In genomic region chr5:15752886-15753285, GRCh38 we compare ENCODE assay signal across 12 cellular contexts.
DNase-seq lines count a peak whose midpoint lies in the region; ATAC-seq and TF ChIP-seq lines count a peak whose summit lies in the region.
"Had no signal": no experiment of that assay in that cellular context is flagged by ENCODE, and none has a peak within 500 bp of the region (broad histone marks: within the 10 kb centered on the region; RNA-seq: fewer than 3 reads in every experiment).

No MANE protein-coding gene starts in this region.

- H3K4me3 ChIP-seq in GM23248 = peak overlapping the region; percentile 66
- peak overlapping the region; percentile 33 for H3K4me3 ChIP-seq in astrocyte of the spinal cord (ENCODE audit: low read depth, low read length)
- peak overlapping the region; percentile 13 to 15 for H3K4me3 ChIP-seq in right atrium auricular region
- H3K4me3 ChIP-seq in sigmoid colon = peak overlapping the region in 3 of 4 donors; percentile 13 to 24 (median 18)
- no peak overlapping the region for H3K4me3 ChIP-seq in neuronal stem cell (ENCODE audit: low read length in 2 of 2)

- no peak overlapping the region for H3K14ac ChIP-seq in neuronal stem cell (ENCODE audit: low read length)

- no peaks in the 10 kb centered on the region for H3K9me3 ChIP-seq in GM23248 (ENCODE audit: low read depth)
- peaks cover 0 to 4% of the 10 kb centered on the region in 2 donors for H3K9me3 ChIP-seq in right atrium auricular region
- H3K9me3 ChIP-seq in sigmoid colon = peaks cover 0 to 5% (median 0%) of the 10 kb centered on the region in 4 donors
- no peaks in the 10 kb centered on the region for H3K9me3 ChIP-seq in neuronal stem cell (replicated peaks in 1 of 2; ENCODE audit: control insufficient read depth in 2 of 2, insufficient read depth in 1 of 2, low read depth in 1 of 2, low read length in 2 of 2)

- no peaks in the 10 kb centered on the region for H4K20me1 ChIP-seq in GM23248 (ENCODE audit: insufficient read depth)

- H3K4me1 ChIP-seq in GM23248 (ENCODE audit: insufficient read depth) (peaks cover 24% of the 10 kb centered on the region), right atrium auricular region (peaks cover 0 to 7% of the 10 kb centered on the region in 2 donors), sigmoid colon (peaks cover 0 to 16% (median 3%) of the 10 kb centered on the region in 4 donors), neuronal stem cell (ENCODE audit: control insufficient read depth in 2 of 2, insufficient read depth in 1 of 2, low read depth in 1 of 2, low read length in 2 of 2) (no peaks in the 10 kb centered on the region)

- intact Hi-C loops in sigmoid colon (cut with DNase I) = no loop called here

- no peak overlapping the region for H4K91ac ChIP-seq in neuronal stem cell (ENCODE audit: low read depth, low read length, poor library complexity)

- ATAC-seq in HG02870 (IDR thresholded peaks at IDR 0.05; ENCODE audit: unreplicated experiment) = no peak

- H3K18ac ChIP-seq in neuronal stem cell (ENCODE audit: low read length) = no peak overlapping the region

- no peak overlapping the region for H3K4ac ChIP-seq in neuronal stem cell (ENCODE audit: low read length)

- H3K36me3 ChIP-seq in GM23248 (ENCODE audit: low read depth) (no peaks in the 10 kb centered on the region), right atrium auricular region (no peaks in the 10 kb centered on the region), sigmoid colon (no peaks in the 10 kb centered on the region), neuronal stem cell (replicated peaks in 1 of 2; ENCODE audit: control insufficient read depth in 2 of 2, insufficient read depth in 2 of 2, low read length in 2 of 2) (no peaks in the 10 kb centered on the region)

- DNase-seq in GM23248 (peak; percentile 64), astrocyte of the spinal cord (ENCODE audit: low read depth, low spot score) (peak; percentile 51), right atrium auricular region (ENCODE audit: low spot score) (no peak), sigmoid colon (peak; percentile 72), NCI-H526 (lab: John Stamatoyannopoulos, UW) (no peak), neuronal stem cell (ENCODE audit: low spot score) (no peak)
- DNase-seq in activated naive CD4-positive, alpha-beta T cell treated with anti-CD3 and anti-CD28 coated beads, Interleukin-2, amount 50 U/mL, for 16 hours = no peak
- DNase-seq: activated naive CD4-positive, alpha-beta T cell treated with anti-CD3 and anti-CD28 coated beads, Interleukin-2, amount 10 ng/mL, durations not matched to agents 7 days and 5 days; CD4-positive, alpha-beta memory T cell; H9; NCI-H446 treated with DMSO at 0.1 percent for 48 hours had no signal

- H2BK120ac ChIP-seq in neuronal stem cell (ENCODE audit: low read depth, low read length) = no peak overlapping the region

- H3K27me3 ChIP-seq in GM23248 (replicated peaks; ENCODE audit: insufficient read depth) (no peaks in the 10 kb centered on the region), right atrium auricular region (no peaks in the 10 kb centered on the region), sigmoid colon (no peaks in the 10 kb centered on the region), neuronal stem cell (ENCODE audit: control insufficient read depth in 3 of 3, insufficient read depth in 3 of 3, low read depth in 1 of 3, low read length in 3 of 3) (no peaks in the 10 kb centered on the region)

- in situ Hi-C loops in GM23248 (cut with MboI) (no loop called here), astrocyte of the spinal cord (cut with HindIII; ENCODE audit: low sequenced_read_pairs) (no loop called here)

- 44 to 49% methylated on average over 8 of the region's 8 CpGs for WGBS in GM23248 (ENCODE audit: low coverage in 1 of 2, low lambda C conversion rate in 2 of 2, missing lambda C conversion rate in 2 of 2), 2 experiments
- WGBS in sigmoid colon, 2 donors = 68 to 69% methylated on average over 8 of the region's 8 CpGs
- WGBS in neuronal stem cell (ENCODE audit: extremely low coverage in 2 of 2, insufficient read length in 2 of 2, insufficient replicate concordance in 1 of 2), 2 donors = no CpG with 5 or more reads among the region's 8 CpGs

- peaks cover 53% of the 10 kb centered on the region for H3K79me2 ChIP-seq in GM23248 (ENCODE audit: insufficient read depth)

- H2BK15ac ChIP-seq in neuronal stem cell (ENCODE audit: low read length) = no peak overlapping the region

- H2AFZ ChIP-seq in GM23248 (0 out of 2 replicates have a peak overlapping the region, but pooled peaks have one; percentile 29), neuronal stem cell (ENCODE audit: low read length) (no peak overlapping the region)

- H2AK5ac ChIP-seq in neuronal stem cell (ENCODE audit: low read depth, low read length) = no peak overlapping the region

- TF ChIP-seq CTCF in astrocyte of the spinal cord (IDR thresholded peaks at IDR 0.05; ENCODE audit: low read depth, low read length) = no peak
- no peak for TF ChIP-seq CTCF in right atrium auricular region (IDR thresholded peaks at IDR 0.05)
- TF ChIP-seq CTCF in sigmoid colon (IDR thresholded peaks at IDR 0.05) = no peak

- H3K9ac ChIP-seq in GM23248 (peak overlapping the region; percentile 61), neuronal stem cell (ENCODE audit: low read depth, low read length, poor library complexity) (no peak overlapping the region)

- no peak for TF ChIP-seq POLR2A in sigmoid colon (IDR thresholded peaks at IDR 0.05)

- no peak overlapping the region for H3K27ac ChIP-seq in GM23248
- no peak overlapping the region for H3K27ac ChIP-seq in right atrium auricular region
- H3K27ac ChIP-seq in sigmoid colon = no peak overlapping the region
- no peak overlapping the region for H3K27ac ChIP-seq in neuronal stem cell (replicated peaks; ENCODE audit: low read length)

- H3K23ac ChIP-seq in neuronal stem cell (ENCODE audit: low read depth, low read length, poor library complexity) = no peak overlapping the region

- peaks cover 6% of the 10 kb centered on the region for H3K79me1 ChIP-seq in neuronal stem cell (ENCODE audit: low read depth, low read length)

- no peaks in the 10 kb centered on the region for H3K9me2 ChIP-seq in GM23248 (ENCODE audit: insufficient read depth)

- H3K4me2 ChIP-seq in GM23248 (ENCODE audit: unreplicated experiment) (peak overlapping the region; percentile 46), neuronal stem cell (ENCODE audit: insufficient read depth, low read length, poor library complexity, severe bottlenecking) (no peak overlapping the region)

- H2BK12ac ChIP-seq in neuronal stem cell (ENCODE audit: low read length) = no peak overlapping the region

- TF ChIP-seq EP300 in sigmoid colon (IDR thresholded peaks at IDR 0.05) = no peak

- H4K8ac ChIP-seq in neuronal stem cell (ENCODE audit: low read depth, low read length) = no peak overlapping the region

- H2BK5ac ChIP-seq in neuronal stem cell (ENCODE audit: low read length) = no peak overlapping the region

- peaks cover 20% of the 10 kb centered on the region for H3F3A ChIP-seq in GM23248 (ENCODE audit: insufficient read depth)

Comparison
In these comparisons a context has a peak if more than half of its experiments do, and no peak if none do; other contexts are left out.
1. DNase-seq: peak in GM23248 (single experiment), astrocyte of the spinal cord (single experiment) and sigmoid colon (single experiment); none in right atrium auricular region (single experiment), NCI-H526 (0 of 2), activated naive CD4-positive, alpha-beta T cell treated with anti-CD3 and anti-CD28 coated beads, Interleukin-2, amount 50 U/mL, for 16 hours (single experiment) and neuronal stem cell (single experiment).
2. H3K4me3 ChIP-seq: peak in GM23248 (single experiment), astrocyte of the spinal cord (single experiment), right atrium auricular region (2 of 2) and sigmoid colon (3 of 4); none in neuronal stem cell (0 of 2).